7 cellular contexts compared by ENCODE assay signal in genomic region chr4:128220286-128221235, GRCh38.
A peak's percentile ranks its signal among the peaks of the same experiment; 100 is the strongest.
DNase-seq lines count a peak whose midpoint lies in the region; ATAC-seq, FAIRE-seq and TF ChIP-seq lines count a peak whose summit lies in the region.

No MANE protein-coding gene starts in this region.

- no peaks in the 10 kb centered on the region for H3K27me3 Mint-ChIP-seq in natural killer cell treated with Interleukin-12 subunit alpha and Interleukin-12 subunit beta and Interleukin-15 and Interleukin-18, amount 100 ng/mL, for 72 hours

- intact Hi-C loops in HCT116 (cut with micrococcal nuclease), result loop anchor here (2.0 to 10.0 kb wide), 2 partner anchors 152 to 616 kb away; no protein-coding TSS in a partner anchor

- CTCF ChIA-PET in HCT116 (lab: Charles Lee), result interaction anchor here (0.6 to 3.0 kb wide), 6 partner anchors 12 to 495 kb away, joined by 3 to 19 read pairs (median 4); no protein-coding TSS in a partner anchor

- no peak overlapping the region for H3K4me3 ChIP-seq in HCT116 (replicated peaks in 1 of 2; ENCODE audit: low read depth in 1 of 2, low read length in 2 of 2)
- H3K4me3 ChIP-seq in small intestine (ENCODE audit: low read depth in 1 of 2, low read length in 2 of 2), result no peak overlapping the region

- H3K4me1 ChIP-seq in HCT116 (ENCODE audit: control insufficient read depth in 1 of 2, insufficient read depth in 2 of 2, low read length in 2 of 2) (peaks cover 5 to 7% of the 10 kb centered on the region in 2 experiments; a peak in 3 of 4 replicates), small intestine (ENCODE audit: control insufficient read depth in 2 of 2, insufficient read depth in 1 of 2, low read depth in 1 of 2, low read length in 1 of 2) (no peaks in the 10 kb centered on the region)

- H3K27ac ChIP-seq in HCT116 (ENCODE audit: low read depth, low read length) (no peak overlapping the region), small intestine (ENCODE audit: low read depth in 1 of 2, low read length in 1 of 2) (no peak overlapping the region)

- no peaks in the 10 kb centered on the region for H3K36me3 Mint-ChIP-seq in natural killer cell treated with Interleukin-12 subunit alpha and Interleukin-12 subunit beta and Interleukin-15 and Interleukin-18, amount 100 ng/mL, for 72 hours

- no peaks in the 10 kb centered on the region for H3K79me2 ChIP-seq in HCT116 (ENCODE audit: insufficient read depth, low read length)

- H3K9me3 Mint-ChIP-seq in natural killer cell treated with Interleukin-12 subunit alpha and Interleukin-12 subunit beta and Interleukin-15 and Interleukin-18, amount 100 ng/mL, for 72 hours, result no peaks in the 10 kb centered on the region

- no peak overlapping the region for H3K9ac ChIP-seq in HCT116 (ENCODE audit: low read length)

- 46 to 58% (median 57%) methylated on average over 8 of the region's 8 CpGs for WGBS in small intestine, 3 donors

- peak; percentile 24 to 54 (median 52); a peak in 4 of 6 replicates for TF ChIP-seq CTCF in HCT116 (IDR thresholded peaks at IDR 0.05 in 2 of 3, conservative IDR thresholded peaks at IDR 0.05 in 1 of 3; ENCODE audit: borderline replicate concordance in 1 of 3, insufficient read depth in 1 of 3, low read depth in 2 of 3, low read length in 2 of 3)

- H3K9me3 ChIP-seq in HCT116 (ENCODE audit: control insufficient read depth in 1 of 2, insufficient read depth in 1 of 2, low read depth in 1 of 2, low read length in 2 of 2) (no peaks in the 10 kb centered on the region), small intestine (ENCODE audit: control insufficient read depth, low read depth) (no peaks in the 10 kb centered on the region)

- no peak for TF ChIP-seq POLR2A in GM12891 (IDR thresholded peaks at IDR 0.05; ENCODE audit: low read depth, low read length)
- no peak for TF ChIP-seq POLR2A in HCT116 (IDR thresholded peaks at IDR 0.05; ENCODE audit: borderline replicate concordance, extremely low read depth, insufficient read depth, insufficient read length)

- no peaks in the 10 kb centered on the region for H3K36me3 ChIP-seq in HCT116 (ENCODE audit: control insufficient read depth in 1 of 2, insufficient read depth in 2 of 2, low read length in 2 of 2)
- no peaks in the 10 kb centered on the region for H3K36me3 ChIP-seq in small intestine (ENCODE audit: control insufficient read depth in 2 of 2, insufficient read depth in 2 of 2, low read length in 2 of 2)

- peak overlapping the region; percentile 14; the same call in 1 of the 2 replicates for H3K4me2 ChIP-seq in HCT116 (ENCODE audit: low read length)

- no peak overlapping the region for H2AFZ ChIP-seq in HCT116 (ENCODE audit: low read depth, low read length, poor library complexity, severe bottlenecking)

- no TSS peak for BruUV-seq in HCT116 (replicated peaks; lab: Mats Ljungman, UMichigan)

- peak; percentile 72 for FAIRE-seq in GM12891 (lab: Jason Lieb, UNC)
- peak; percentile 33 for FAIRE-seq in small intestine (lab: Jason Lieb, UNC)

- H4K20me1 ChIP-seq in HCT116 (ENCODE audit: insufficient read depth), result no peaks in the 10 kb centered on the region

- H3K4me1 Mint-ChIP-seq in natural killer cell treated with Interleukin-12 subunit alpha and Interleukin-12 subunit beta and Interleukin-15 and Interleukin-18, amount 100 ng/mL, for 72 hours (ENCODE audit: low read depth in 2 of 2), result no peaks in the 10 kb centered on the region

- peak; percentile 70 for TF ChIP-seq RAD21 in HCT116 (IDR thresholded peaks at IDR 0.05; ENCODE audit: low read depth)

- no peak overlapping the region for H3K4me3 Mint-ChIP-seq in natural killer cell treated with Interleukin-12 subunit alpha and Interleukin-12 subunit beta and Interleukin-15 and Interleukin-18, amount 100 ng/mL, for 72 hours

- peak; percentile 5 for DNase-seq in GM12891 (ENCODE audit: insufficient read length, low spot score)
- peak; percentile 36 for DNase-seq in HCT116 (ENCODE audit: low read depth, low spot score)
- DNase-seq in NCI-H748 (lab: John Stamatoyannopoulos, UW; ENCODE audit: unreplicated experiment), result peak; percentile 42
- DNase-seq in epidermal melanocyte (ENCODE audit: insufficient read length, low spot score), result peak; percentile 50
- DNase-seq in small intestine, result peak; percentile 17
- no peak for DNase-seq in natural killer cell treated with Interleukin-12 subunit alpha and Interleukin-12 subunit beta and Interleukin-15 and Interleukin-18, amount 100 ng/mL, for 72 hours (ENCODE audit: low spot score)

- no peaks in the 10 kb centered on the region for H3K9me2 ChIP-seq in HCT116 (ENCODE audit: insufficient read depth)

- POLR2A ChIA-PET in HCT116 (lab: Charles Lee), result no interaction called here

- no peak overlapping the region for H3K27ac Mint-ChIP-seq in natural killer cell treated with Interleukin-12 subunit alpha and Interleukin-12 subunit beta and Interleukin-15 and Interleukin-18, amount 100 ng/mL, for 72 hours

- ATAC-seq in HCT116 (peak; percentile 89), HG03521 (IDR thresholded peaks at IDR 0.05; ENCODE audit: unreplicated experiment) (no peak)
- ATAC-seq in natural killer cell treated with Interleukin-12 subunit alpha and Interleukin-12 subunit beta and Interleukin-15 and Interleukin-18, amount 100 ng/mL, for 72 hours, result no peak

- RAD21 ChIA-PET in HCT116 (lab: Charles Lee; ENCODE audit: low non-redundant PET in 1 of 2, low total read pairs in 2 of 2, uncharacterized antibody in 2 of 2, unreplicated experiment in 2 of 2), result interaction anchor here in 1 of 2 experiments (1.0 kb wide), 1 partner anchor 11 kb away, joined by 4 read pairs; no protein-coding TSS in a partner anchor

- no peaks in the 10 kb centered on the region for H3K27me3 ChIP-seq in HCT116 (ENCODE audit: insufficient read depth, low read length)
- H3K27me3 ChIP-seq in small intestine (ENCODE audit: control insufficient read depth in 2 of 2, insufficient read depth in 2 of 2, low read length in 2 of 2), result no peaks in the 10 kb centered on the region

TF ChIP-seq in GM12891, 5 proteins besides CTCF, POLR2A, EP300 and RAD21:
- no peak for TF ChIP-seq SPI1 (IDR thresholded peaks at IDR 0.05; ENCODE audit: low read depth, low read length)
- TF ChIP-seq PAX5 (IDR thresholded peaks at IDR 0.05; ENCODE audit: insufficient read depth, low read length, severe bottlenecking), result no peak
- TF ChIP-seq TAF1 (IDR thresholded peaks at IDR 0.05; ENCODE audit: low read depth, low read length), result no peak
- no peak for TF ChIP-seq POU2F2 (IDR thresholded peaks at IDR 0.05; ENCODE audit: low read depth, low read length)
- no peak for TF ChIP-seq POLR2AphosphoS5 (IDR thresholded peaks at IDR 0.05; ENCODE audit: low read depth, low read length)

TF ChIP-seq in HCT116, 20 proteins besides CTCF, POLR2A, EP300 and RAD21:
- no peak for TF ChIP-seq MAX (IDR thresholded peaks at IDR 0.05)
- TF ChIP-seq ZBTB33 (IDR thresholded peaks at IDR 0.05; ENCODE audit: extremely low read depth, insufficient replicate concordance, low read length), result no peak
